11 cellular contexts compared by ENCODE assay signal in the genomic region with DNA sequence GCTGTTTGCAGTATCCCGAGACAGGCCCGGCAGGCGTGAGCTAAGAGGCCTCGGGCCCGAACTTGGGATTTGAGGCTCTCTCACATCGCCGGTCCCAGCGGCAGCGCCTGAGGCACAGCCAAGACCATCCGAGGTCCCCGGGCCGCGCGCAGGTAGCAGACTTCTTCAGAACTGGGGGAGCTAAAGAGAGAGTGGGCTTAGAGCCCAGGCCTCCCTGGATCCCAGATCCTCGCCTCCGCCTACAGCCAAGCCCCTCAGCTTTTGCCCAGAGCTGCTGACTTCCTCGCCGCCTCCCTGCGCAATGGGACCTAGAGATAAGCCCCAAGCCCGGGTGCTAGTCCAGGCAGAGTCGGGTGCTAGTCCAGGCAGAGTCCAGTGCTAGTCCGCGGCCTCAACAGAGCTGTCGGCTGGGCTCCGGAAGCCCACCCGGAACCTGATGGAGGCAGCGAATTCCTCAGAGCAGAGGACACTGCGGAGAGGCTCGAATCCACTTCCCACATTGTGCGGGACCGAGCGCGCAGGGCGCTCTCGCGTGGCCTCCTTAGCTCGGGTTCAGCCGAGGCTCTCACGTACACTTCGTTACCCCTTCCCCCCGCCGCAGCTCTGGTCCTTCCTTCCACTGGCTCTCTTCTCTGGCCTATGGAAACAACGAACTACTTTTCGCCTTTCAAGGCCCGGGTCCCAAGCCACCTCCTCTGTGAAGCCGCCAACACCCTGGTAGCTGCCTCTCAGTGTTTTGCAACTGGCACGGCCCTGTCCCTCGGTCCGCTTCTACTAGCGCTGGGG. TPM values are rescaled to one million over a fixed set of nuclear protein-coding genes. Genes with fewer than 3 reads are reported as not detected.
DNase-seq lines count a peak whose midpoint lies in the region; ATAC-seq and TF ChIP-seq lines count a peak whose summit lies in the region.
"Had no signal": no experiment of that assay in that cellular context is flagged by ENCODE, and none has a peak within 500 bp of the region (broad histone marks: within the 10 kb centered on the region; RNA-seq: fewer than 3 reads in every experiment).

No MANE protein-coding gene starts in this region.

- H3K4me3 ChIP-seq in thyroid gland (replicated peaks in 1 of 3), result peak overlapping the region in 1 of 3 donors; percentile 8

- H3K27ac ChIP-seq in thyroid gland, result no peak overlapping the region

- H3K27ac Mint-ChIP-seq in activated CD4-positive, alpha-beta memory T cell treated with anti-CD3 and anti-CD28 coated beads for 36 hours, result peak overlapping the region; percentile 8
- no peak overlapping the region for H3K27ac Mint-ChIP-seq in activated CD4-positive, alpha-beta memory T cell treated with anti-CD3 and anti-CD28 coated beads, Interleukin-2, amount 10 ng/mL, durations not matched to agents 7 days and 5 days
- H3K27ac Mint-ChIP-seq in activated T-cell treated with anti-CD3 and anti-CD28 coated beads, Interleukin-2, amount 50 U/mL, for 72 hours, result no peak overlapping the region
- no peak overlapping the region for H3K27ac Mint-ChIP-seq in stimulated activated effector memory CD8-positive, alpha-beta T cell treated with anti-CD3 and anti-CD28 coated beads, Interleukin-12 subunit alpha, Interleukin-12 subunit beta, amount 100 ng/mL, for 72 hours

- H3K27me3 ChIP-seq in thyroid gland, result peaks cover 82% of the 10 kb centered on the region

- no peaks in the 10 kb centered on the region for H3K36me3 Mint-ChIP-seq in activated CD4-positive, alpha-beta memory T cell treated with anti-CD3 and anti-CD28 coated beads for 36 hours
- peaks cover 8% of the 10 kb centered on the region for H3K36me3 Mint-ChIP-seq in activated CD4-positive, alpha-beta memory T cell treated with anti-CD3 and anti-CD28 coated beads, Interleukin-2, amount 10 ng/mL, durations not matched to agents 7 days and 5 days (ENCODE audit: low read depth)
- peaks cover 0 to 2% of the 10 kb centered on the region in 2 donors for H3K36me3 Mint-ChIP-seq in activated T-cell treated with anti-CD3 and anti-CD28 coated beads, Interleukin-2, amount 50 U/mL, for 72 hours (ENCODE audit: insufficient read depth in 2 of 2)
- H3K36me3 Mint-ChIP-seq in stimulated activated effector memory CD8-positive, alpha-beta T cell treated with anti-CD3 and anti-CD28 coated beads, Interleukin-12 subunit alpha, Interleukin-12 subunit beta, amount 100 ng/mL, for 72 hours, result peaks cover 13% of the 10 kb centered on the region

- DNase-seq in activated CD4-positive, alpha-beta memory T cell treated with anti-CD3 and anti-CD28 coated beads for 36 hours, result no peak
- DNase-seq in activated CD4-positive, alpha-beta memory T cell treated with anti-CD3 and anti-CD28 coated beads, Interleukin-2, amount 10 ng/mL, durations not matched to agents 7 days and 5 days, result no peak
- DNase-seq in activated T-cell treated with anti-CD3 and anti-CD28 coated beads, Interleukin-2, amount 50 U/mL, for 72 hours, result no peak
- no peak for DNase-seq in left lobe of liver (ENCODE audit: low spot score)
- no peak for DNase-seq in stimulated activated effector memory CD8-positive, alpha-beta T cell treated with anti-CD3 and anti-CD28 coated beads, Interleukin-12 subunit alpha, Interleukin-12 subunit beta, amount 100 ng/mL, for 72 hours (ENCODE audit: low spot score in 2 of 2)
- DNase-seq in epidermal melanocyte (ENCODE audit: insufficient read length, low spot score), result no peak
- DNase-seq in thyroid gland, result no peak
- DNase-seq: activated CD4-positive, CD25-positive, alpha-beta regulatory T cell; NCI-H510A treated with DMSO at 0.1 percent for 48 hours; RPMI8226 had no signal

- no peaks in the 10 kb centered on the region for H3K36me3 ChIP-seq in thyroid gland

- intact Hi-C loops in activated CD4-positive, alpha-beta memory T cell treated with anti-CD3 and anti-CD28 coated beads for 36 hours (cut with micrococcal nuclease), result loop anchor here (2.0 to 10.0 kb wide), 3 partner anchors 13 to 479 kb away; a partner anchor contains a TSS
- intact Hi-C loops in thyroid gland (cut with DNase I), result no loop called here

- no peaks in the 10 kb centered on the region for H3K9me3 Mint-ChIP-seq in activated CD4-positive, alpha-beta memory T cell treated with anti-CD3 and anti-CD28 coated beads for 36 hours
- no peaks in the 10 kb centered on the region for H3K9me3 Mint-ChIP-seq in activated CD4-positive, alpha-beta memory T cell treated with anti-CD3 and anti-CD28 coated beads, Interleukin-2, amount 10 ng/mL, durations not matched to agents 7 days and 5 days
- no peaks in the 10 kb centered on the region for H3K9me3 Mint-ChIP-seq in activated T-cell treated with anti-CD3 and anti-CD28 coated beads, Interleukin-2, amount 50 U/mL, for 72 hours
- no peaks in the 10 kb centered on the region for H3K9me3 Mint-ChIP-seq in stimulated activated effector memory CD8-positive, alpha-beta T cell treated with anti-CD3 and anti-CD28 coated beads, Interleukin-12 subunit alpha, Interleukin-12 subunit beta, amount 100 ng/mL, for 72 hours

- CTCF ChIA-PET in activated CD4-positive, alpha-beta memory T cell treated with anti-CD3 and anti-CD28 coated beads for 36 hours (lab: Charles Lee), result interaction anchor here (1.1 to 2.7 kb wide), 6 partner anchors 9 to 218 kb away, joined by 4 to 22 read pairs (median 4); no protein-coding TSS in a partner anchor
- CTCF ChIA-PET in activated CD4-positive, alpha-beta memory T cell treated with anti-CD3 and anti-CD28 coated beads, Interleukin-2, amount 10 ng/mL, durations not matched to agents 7 days and 5 days (lab: Charles Lee), result interaction anchor here (1.3 to 1.7 kb wide), 2 partner anchors 9 to 81 kb away, joined by 4 read pairs; no protein-coding TSS in a partner anchor

- no peak for TF ChIP-seq CTCF in thyroid gland (IDR thresholded peaks at IDR 0.05)

- H3K4me1 ChIP-seq in thyroid gland, result peaks cover 22 to 56% of the 10 kb centered on the region in 2 donors

- peaks cover 84% of the 10 kb centered on the region for H3K27me3 Mint-ChIP-seq in activated CD4-positive, alpha-beta memory T cell treated with anti-CD3 and anti-CD28 coated beads for 36 hours
- peaks cover 85% of the 10 kb centered on the region for H3K27me3 Mint-ChIP-seq in activated CD4-positive, alpha-beta memory T cell treated with anti-CD3 and anti-CD28 coated beads, Interleukin-2, amount 10 ng/mL, durations not matched to agents 7 days and 5 days
- H3K27me3 Mint-ChIP-seq in activated T-cell treated with anti-CD3 and anti-CD28 coated beads, Interleukin-2, amount 50 U/mL, for 72 hours (ENCODE audit: low read depth), result peaks cover 90% of the 10 kb centered on the region

- ATAC-seq in activated T-cell treated with anti-CD3 and anti-CD28 coated beads, Interleukin-2, amount 50 U/mL, for 72 hours (replicated peaks in 1 of 2), result no peak
- peak; percentile 11 for ATAC-seq in left lobe of liver
- no peak for ATAC-seq in stimulated activated effector memory CD8-positive, alpha-beta T cell treated with anti-CD3 and anti-CD28 coated beads, Interleukin-12 subunit alpha, Interleukin-12 subunit beta, amount 100 ng/mL, for 72 hours
- no peak for ATAC-seq in GM19328 (IDR thresholded peaks at IDR 0.05; ENCODE audit: unreplicated experiment)

- no peak for TF ChIP-seq POLR2A in thyroid gland (IDR thresholded peaks at IDR 0.05)

- H3K4me1 Mint-ChIP-seq in activated CD4-positive, alpha-beta memory T cell treated with anti-CD3 and anti-CD28 coated beads for 36 hours (ENCODE audit: low read depth), result peaks cover 47% of the 10 kb centered on the region
- peaks cover 40% of the 10 kb centered on the region for H3K4me1 Mint-ChIP-seq in activated CD4-positive, alpha-beta memory T cell treated with anti-CD3 and anti-CD28 coated beads, Interleukin-2, amount 10 ng/mL, durations not matched to agents 7 days and 5 days
- H3K4me1 Mint-ChIP-seq in activated T-cell treated with anti-CD3 and anti-CD28 coated beads, Interleukin-2, amount 50 U/mL, for 72 hours (ENCODE audit: low read depth), result peaks cover 27% of the 10 kb centered on the region
- H3K4me1 Mint-ChIP-seq in stimulated activated effector memory CD8-positive, alpha-beta T cell treated with anti-CD3 and anti-CD28 coated beads, Interleukin-12 subunit alpha, Interleukin-12 subunit beta, amount 100 ng/mL, for 72 hours, result peaks cover 59% of the 10 kb centered on the region

- 7% methylated on average over 22 to 41 of the region's 50 CpGs for WGBS in thyroid gland, 2 donors

- peak overlapping the region; percentile 31 for H3K4me3 Mint-ChIP-seq in activated CD4-positive, alpha-beta memory T cell treated with anti-CD3 and anti-CD28 coated beads for 36 hours
- H3K4me3 Mint-ChIP-seq in activated CD4-positive, alpha-beta memory T cell treated with anti-CD3 and anti-CD28 coated beads, Interleukin-2, amount 10 ng/mL, durations not matched to agents 7 days and 5 days, result no peak overlapping the region
- peak overlapping the region; percentile 53 to 58 for H3K4me3 Mint-ChIP-seq in activated T-cell treated with anti-CD3 and anti-CD28 coated beads, Interleukin-2, amount 50 U/mL, for 72 hours
- peak overlapping the region; percentile 33 for H3K4me3 Mint-ChIP-seq in stimulated activated effector memory CD8-positive, alpha-beta T cell treated with anti-CD3 and anti-CD28 coated beads, Interleukin-12 subunit alpha, Interleukin-12 subunit beta, amount 100 ng/mL, for 72 hours

- no peaks in the 10 kb centered on the region for H3K9me3 ChIP-seq in thyroid gland

- POLR2A ChIA-PET in activated CD4-positive, alpha-beta memory T cell treated with anti-CD3 and anti-CD28 coated beads for 36 hours (lab: Charles Lee), result interaction anchor here (0.9 kb wide), 1 partner anchor 100 kb away, joined by 3 read pairs; no protein-coding TSS in a partner anchor
- POLR2A ChIA-PET in activated CD4-positive, alpha-beta memory T cell treated with anti-CD3 and anti-CD28 coated beads, Interleukin-2, amount 10 ng/mL, durations not matched to agents 7 days and 5 days (lab: Charles Lee), result interaction anchor here (1.5 kb wide), 1 partner anchor 82 kb away, joined by 3 read pairs; no protein-coding TSS in a partner anchor

RNA-seq across cellular contexts. Expression of a gene that starts 5.8 kb away (rescaled TPM):
- not detected for total RNA-seq in activated CD4-positive, alpha-beta memory T cell treated with anti-CD3 and anti-CD28 coated beads for 36 hours
- total RNA-seq in activated CD4-positive, alpha-beta memory T cell treated with anti-CD3 and anti-CD28 coated beads, Interleukin-2, amount 10 ng/mL, durations not matched to agents 7 days and 5 days, result not detected
- total RNA-seq in activated T-cell treated with anti-CD3 and anti-CD28 coated beads, Interleukin-2, amount 50 U/mL, for 72 hours, result not detected
- total RNA-seq in left lobe of liver (not detected), thyroid gland (not detected)
